ENCODE assay signal across 8 cellular contexts in the genomic region with DNA sequence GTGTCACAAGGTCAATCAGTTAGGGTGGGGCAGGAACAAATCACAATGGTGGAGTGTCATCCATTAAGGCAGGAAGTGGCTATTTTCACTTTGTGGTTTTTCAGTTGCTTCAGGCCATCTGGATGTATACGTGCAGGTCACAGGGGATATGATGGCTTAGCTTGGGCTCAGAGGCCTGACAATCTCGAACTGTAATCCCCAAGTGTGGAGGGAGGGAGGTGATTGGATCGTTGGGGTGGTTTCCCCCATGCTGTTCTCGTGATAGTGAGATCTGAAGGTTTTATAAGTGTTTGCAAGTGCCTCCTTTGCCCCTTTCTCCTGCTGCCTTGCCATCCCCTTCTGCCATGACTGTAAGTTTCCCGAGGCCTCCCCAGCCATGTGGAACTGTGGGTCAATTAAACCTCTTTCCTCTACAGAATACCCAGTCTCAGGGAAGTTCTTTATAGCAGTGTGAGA. TPM values are rescaled to one million over a fixed set of nuclear protein-coding genes. Genes with fewer than 3 reads are reported as not detected.
DNase-seq lines count a peak whose midpoint lies in the region; ATAC-seq and TF ChIP-seq lines count a peak whose summit lies in the region.

No MANE protein-coding gene starts in this region.

- intact Hi-C loops in A673 (cut with micrococcal nuclease; ENCODE audit: unreplicated experiment): no loop called here

- H3K9me3 ChIP-seq in A673 (ENCODE audit: low read depth, low read length, poor library complexity, severe bottlenecking): no peaks in the 10 kb centered on the region

- H3K27ac ChIP-seq in A673 (ENCODE audit: low read depth, low read length, poor library complexity, severe bottlenecking): no peak overlapping the region

- H3K4me3 ChIP-seq in A673 (ENCODE audit: low read depth, low read length, poor library complexity, severe bottlenecking): no peak overlapping the region

- BruUV-seq in A673 (replicated peaks; lab: Mats Ljungman, UMichigan): no TSS peak

- TF ChIP-seq CTCF in A673 (conservative IDR thresholded peaks at IDR 0.05; ENCODE audit: low read depth, low read length): no peak

- peaks cover 14% of the 10 kb centered on the region for H3K4me1 ChIP-seq in A673 (ENCODE audit: insufficient read depth, low read length, poor library complexity, severe bottlenecking)

- ATAC-seq in GM18868 (IDR thresholded peaks at IDR 0.05; ENCODE audit: unreplicated experiment) (peak; percentile 54), HG02610 (IDR thresholded peaks at IDR 0.05; ENCODE audit: unreplicated experiment) (peak; percentile 41)

- no peaks in the 10 kb centered on the region for H3K27me3 ChIP-seq in A673 (replicated peaks; ENCODE audit: insufficient read depth, low read depth, low read length, poor library complexity)

- DNase-seq in MV-4-11 (lab: John Stamatoyannopoulos, UW) (peak; percentile 81), kidney tubule cell (ENCODE audit: low spot score) (peak; percentile 33), DMS79 (lab: John Stamatoyannopoulos, UW) (no peak), A673 (ENCODE audit: low spot score) (no peak), NCI-H1417 treated with DMSO at 0.1 percent for 48 hours (lab: John Stamatoyannopoulos, UW) (no peak)
- no peak for DNase-seq in activated effector memory CD4-positive, alpha-beta T cell treated with Interleukin-2 at 50 U/mL for 16 hours

- no peaks in the 10 kb centered on the region for H3K36me3 ChIP-seq in A673 (ENCODE audit: insufficient read depth, low read length, poor library complexity, severe bottlenecking)

- CTCF ChIA-PET in A673 (lab: Charles Lee): no interaction called here

- POLR2A ChIA-PET in A673 (lab: Charles Lee; ENCODE audit: low non-redundant PET): no interaction called here

RNA-seq across cellular contexts. Expression of a gene that starts 36.7 kb away (rescaled TPM):
- total RNA-seq in A673 (2021): 1.7 and 2.5 TPM in 2 replicates

RNA-seq across cellular contexts. Expression of a gene that starts 37.1 kb away (rescaled TPM):
- 17.6 and 19.8 TPM in 2 replicates for total RNA-seq in A673 (2021)

Comparison
In these comparisons a context has a peak if more than half of its experiments do, and no peak if none do; other contexts are left out.
1. DNase-seq: peak in MV-4-11 (single experiment) and kidney tubule cell (single experiment); none in DMS79 (single experiment), activated effector memory CD4-positive, alpha-beta T cell treated with Interleukin-2 at 50 U/mL for 16 hours (single experiment), A673 (single experiment) and NCI-H1417 treated with DMSO at 0.1 percent for 48 hours (single experiment).